Comparison of ENCODE assay signal across 1 cellular context in genomic region chr10:35890061-35890969, GRCh38.
TF ChIP-seq lines count a peak whose summit lies in the region.

No MANE protein-coding gene starts in this region.

TF ChIP-seq in HEK293, 187 proteins besides CTCF, POLR2A, EP300 and RAD21 (continued from another document and continues in another):
- TF ChIP-seq ZBTB10 (tag by site-specific recombination; IDR thresholded peaks at IDR 0.05): no peak
- no peak for TF ChIP-seq ZNF350 (tag by site-specific recombination; IDR thresholded peaks at IDR 0.05)
- TF ChIP-seq SP7 (tag by site-specific recombination; IDR thresholded peaks at IDR 0.05): peak; percentile 82
- TF ChIP-seq ZNF266 (tag by site-specific recombination; IDR thresholded peaks at IDR 0.05; ENCODE audit: low read depth): no peak
- peak; percentile 94 for TF ChIP-seq PRDM4 (tag by site-specific recombination; IDR thresholded peaks at IDR 0.05)
- TF ChIP-seq ZNF571 (tag by site-specific recombination; IDR thresholded peaks at IDR 0.05): no peak
- peak; percentile 67 for TF ChIP-seq ZNF423 (tag by site-specific recombination; IDR thresholded peaks at IDR 0.05)
- TF ChIP-seq ZNF580 (tag by site-specific recombination; IDR thresholded peaks at IDR 0.05): peak; percentile 99
- TF ChIP-seq ZNF529 (tag by site-specific recombination; IDR thresholded peaks at IDR 0.05; ENCODE audit: insufficient replicate concordance): no peak
- TF ChIP-seq ZBTB21 (tag by site-specific recombination; IDR thresholded peaks at IDR 0.05): peak; percentile 14; the same call in 1 of the 2 replicates
- no peak for TF ChIP-seq GLI4 (tag by site-specific recombination; IDR thresholded peaks at IDR 0.05)
- no peak for TF ChIP-seq ZNF654 (tag by site-specific recombination; IDR thresholded peaks at IDR 0.05; ENCODE audit: low read depth)
- TF ChIP-seq ZNF664 (tag by site-specific recombination; IDR thresholded peaks at IDR 0.05): peak; percentile 76; the same call in 1 of the 2 replicates
- TF ChIP-seq ZBTB17 (tag by site-specific recombination; IDR thresholded peaks at IDR 0.05): peak; percentile 35
- no peak for TF ChIP-seq ZSCAN18 (tag by site-specific recombination; IDR thresholded peaks at IDR 0.05)
- TF ChIP-seq ZNF157 (tag by site-specific recombination; IDR thresholded peaks at IDR 0.05): no peak
- no peak for TF ChIP-seq ZNF221 (tag by site-specific recombination; IDR thresholded peaks at IDR 0.05; ENCODE audit: borderline replicate concordance)
- peak; percentile 90 for TF ChIP-seq ZXDB (tag by site-specific recombination; IDR thresholded peaks at IDR 0.05)
- TF ChIP-seq ZNF248 (tag by site-specific recombination; IDR thresholded peaks at IDR 0.05): no peak
- no peak for TF ChIP-seq ZNF155 (tag by site-specific recombination; IDR thresholded peaks at IDR 0.05)
- no peak for TF ChIP-seq ZNF280C (tag by site-specific recombination; IDR thresholded peaks at IDR 0.05)
- peak; percentile 91; the same call in 1 of the 2 replicates for TF ChIP-seq ZNF19 (tag by site-specific recombination; IDR thresholded peaks at IDR 0.05; ENCODE audit: low read depth)
- no peak for TF ChIP-seq ZNF169 (tag by site-specific recombination; IDR thresholded peaks at IDR 0.05)
- TF ChIP-seq ZNF341 (tag by site-specific recombination; IDR thresholded peaks at IDR 0.05; ENCODE audit: low read depth): no peak
- TF ChIP-seq ZNF398 (tag by site-specific recombination; IDR thresholded peaks at IDR 0.05): peak; percentile 87
- no peak for TF ChIP-seq SALL2 (tag by site-specific recombination; IDR thresholded peaks at IDR 0.05; ENCODE audit: borderline replicate concordance)
- TF ChIP-seq ZNF148 (tag by site-specific recombination; IDR thresholded peaks at IDR 0.05; ENCODE audit: borderline replicate concordance): no peak
- peak; percentile 71; the same call in 1 of the 2 replicates for TF ChIP-seq ZBTB8A (tag by site-specific recombination; IDR thresholded peaks at IDR 0.05)
- peak; percentile 65 for TF ChIP-seq ZNF600 (tag by site-specific recombination; IDR thresholded peaks at IDR 0.05)
- no peak for TF ChIP-seq ZNF777 (tag by site-specific recombination; IDR thresholded peaks at IDR 0.05; ENCODE audit: borderline replicate concordance)
- TF ChIP-seq, protein P1, sequence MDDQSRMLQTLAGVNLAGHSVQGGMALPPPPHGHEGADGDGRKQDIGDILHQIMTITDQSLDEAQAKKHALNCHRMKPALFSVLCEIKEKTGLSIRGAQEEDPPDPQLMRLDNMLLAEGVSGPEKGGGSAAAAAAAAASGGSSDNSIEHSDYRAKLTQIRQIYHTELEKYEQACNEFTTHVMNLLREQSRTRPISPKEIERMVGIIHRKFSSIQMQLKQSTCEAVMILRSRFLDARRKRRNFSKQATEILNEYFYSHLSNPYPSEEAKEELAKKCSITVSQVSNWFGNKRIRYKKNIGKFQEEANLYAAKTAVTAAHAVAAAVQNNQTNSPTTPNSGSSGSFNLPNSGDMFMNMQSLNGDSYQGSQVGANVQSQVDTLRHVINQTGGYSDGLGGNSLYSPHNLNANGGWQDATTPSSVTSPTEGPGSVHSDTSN (CRISPR knock-in tag; IDR thresholded peaks at IDR 0.05): no peak
- TF ChIP-seq, protein P2, sequence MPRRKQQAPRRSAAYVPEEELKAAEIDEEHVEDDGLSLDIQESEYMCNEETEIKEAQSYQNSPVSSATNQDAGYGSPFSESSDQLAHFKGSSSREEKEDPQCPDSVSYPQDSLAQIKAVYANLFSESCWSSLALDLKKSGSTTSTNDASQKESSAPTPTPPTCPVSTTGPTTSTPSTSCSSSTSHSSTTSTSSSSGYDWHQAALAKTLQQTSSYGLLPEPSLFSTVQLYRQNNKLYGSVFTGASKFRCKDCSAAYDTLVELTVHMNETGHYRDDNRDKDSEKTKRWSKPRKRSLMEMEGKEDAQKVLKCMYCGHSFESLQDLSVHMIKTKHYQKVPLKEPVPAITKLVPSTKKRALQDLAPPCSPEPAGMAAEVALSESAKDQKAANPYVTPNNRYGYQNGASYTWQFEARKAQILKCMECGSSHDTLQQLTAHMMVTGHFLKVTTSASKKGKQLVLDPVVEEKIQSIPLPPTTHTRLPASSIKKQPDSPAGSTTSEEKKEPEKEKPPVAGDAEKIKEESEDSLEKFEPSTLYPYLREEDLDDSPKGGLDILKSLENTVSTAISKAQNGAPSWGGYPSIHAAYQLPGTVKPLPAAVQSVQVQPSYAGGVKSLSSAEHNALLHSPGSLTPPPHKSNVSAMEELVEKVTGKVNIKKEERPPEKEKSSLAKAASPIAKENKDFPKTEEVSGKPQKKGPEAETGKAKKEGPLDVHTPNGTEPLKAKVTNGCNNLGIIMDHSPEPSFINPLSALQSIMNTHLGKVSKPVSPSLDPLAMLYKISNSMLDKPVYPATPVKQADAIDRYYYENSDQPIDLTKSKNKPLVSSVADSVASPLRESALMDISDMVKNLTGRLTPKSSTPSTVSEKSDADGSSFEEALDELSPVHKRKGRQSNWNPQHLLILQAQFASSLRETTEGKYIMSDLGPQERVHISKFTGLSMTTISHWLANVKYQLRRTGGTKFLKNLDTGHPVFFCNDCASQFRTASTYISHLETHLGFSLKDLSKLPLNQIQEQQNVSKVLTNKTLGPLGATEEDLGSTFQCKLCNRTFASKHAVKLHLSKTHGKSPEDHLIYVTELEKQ (tag by site-specific recombination; IDR thresholded peaks at IDR 0.05; ENCODE audit: borderline replicate concordance): peak; percentile 70
- TF ChIP-seq, protein P3, sequence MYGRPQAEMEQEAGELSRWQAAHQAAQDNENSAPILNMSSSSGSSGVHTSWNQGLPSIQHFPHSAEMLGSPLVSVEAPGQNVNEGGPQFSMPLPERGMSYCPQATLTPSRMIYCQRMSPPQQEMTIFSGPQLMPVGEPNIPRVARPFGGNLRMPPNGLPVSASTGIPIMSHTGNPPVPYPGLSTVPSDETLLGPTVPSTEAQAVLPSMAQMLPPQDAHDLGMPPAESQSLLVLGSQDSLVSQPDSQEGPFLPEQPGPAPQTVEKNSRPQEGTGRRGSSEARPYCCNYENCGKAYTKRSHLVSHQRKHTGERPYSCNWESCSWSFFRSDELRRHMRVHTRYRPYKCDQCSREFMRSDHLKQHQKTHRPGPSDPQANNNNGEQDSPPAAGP (tag by site-specific recombination; IDR thresholded peaks at IDR 0.05): no peak
- no peak for TF ChIP-seq HOXA7 (CRISPR knock-in tag; IDR thresholded peaks at IDR 0.05; ENCODE audit: borderline replicate concordance)
- TF ChIP-seq ZNF37A (tag by site-specific recombination; IDR thresholded peaks at IDR 0.05): no peak
- TF ChIP-seq ZSCAN23 (tag by site-specific recombination; IDR thresholded peaks at IDR 0.05): no peak
- no peak for TF ChIP-seq ZNF23 (tag by site-specific recombination; IDR thresholded peaks at IDR 0.05; ENCODE audit: borderline replicate concordance)
- peak; percentile 67 for TF ChIP-seq WT1 (tag by site-specific recombination; IDR thresholded peaks at IDR 0.05)
- TF ChIP-seq ZSCAN4 (tag by site-specific recombination; IDR thresholded peaks at IDR 0.05): 0 out of 2 replicates have a peak, but pooled peaks have one; percentile 36
